ENCODE assay signal across 11 cellular contexts in the genomic region with DNA sequence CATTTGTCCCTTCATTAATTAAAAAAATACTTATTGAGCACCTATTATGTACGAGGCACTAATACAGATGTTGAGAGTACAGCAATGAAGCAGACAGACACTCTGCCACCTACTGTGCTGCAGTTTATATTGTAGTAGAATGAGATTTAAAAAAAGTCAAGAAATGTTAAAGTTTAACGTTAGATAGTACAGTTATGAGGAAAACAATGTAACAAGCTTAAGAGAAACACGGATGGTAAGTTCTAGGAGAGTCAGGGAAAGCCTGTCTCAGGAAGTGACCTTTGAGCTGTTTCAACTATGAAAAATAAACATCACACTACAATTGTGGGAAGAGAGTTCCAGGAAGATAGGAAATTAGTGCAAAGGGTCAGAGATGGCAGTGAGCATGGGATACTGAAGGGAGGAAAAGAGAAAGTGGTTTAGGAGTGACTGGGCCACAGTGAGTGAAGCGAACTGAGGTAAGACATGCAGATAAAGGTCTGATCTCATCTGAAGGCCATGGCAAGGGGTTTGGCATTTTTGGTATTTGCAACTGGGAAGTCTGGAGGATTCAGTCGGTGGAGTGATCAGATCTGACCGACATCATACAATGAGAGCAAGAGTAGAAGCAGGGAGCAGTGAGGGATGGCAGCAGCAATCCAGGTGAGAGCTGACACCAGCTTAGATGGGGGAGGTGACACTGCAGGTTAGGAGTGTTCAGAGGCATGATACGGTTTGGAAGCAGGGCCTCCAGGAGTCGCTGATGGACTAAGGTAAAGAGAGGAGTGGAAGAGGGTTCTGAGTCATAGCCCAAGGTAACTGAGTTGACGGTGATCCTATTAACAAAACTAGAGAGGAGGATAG. TPM values are rescaled to one million over a fixed set of nuclear protein-coding genes. Genes with fewer than 3 reads are reported as not detected.
DNase-seq lines count a peak whose midpoint lies in the region; ATAC-seq and TF ChIP-seq lines count a peak whose summit lies in the region.
"Had no signal": no experiment of that assay in that cellular context is flagged by ENCODE, and none has a peak within 500 bp of the region (broad histone marks: within the 10 kb centered on the region; RNA-seq: fewer than 3 reads in every experiment).

No MANE protein-coding gene starts in this region.

- TF ChIP-seq POLR2A in body of pancreas (IDR thresholded peaks at IDR 0.05): no peak

- H3K4me3 ChIP-seq in body of pancreas (no peak overlapping the region), smooth muscle cell (no peak overlapping the region)

- ATAC-seq in body of pancreas: peak; percentile 69
- no peak for ATAC-seq in GM18909 (IDR thresholded peaks at IDR 0.05; ENCODE audit: poor library complexity, unreplicated experiment)
- ATAC-seq: effector memory CD8-positive, alpha-beta T cell had no signal

- no peak overlapping the region for H3K9ac ChIP-seq in smooth muscle cell (ENCODE audit: low read depth)

- H3K27ac ChIP-seq in body of pancreas (peak overlapping the region; percentile 40 to 79 (median 61)), smooth muscle cell (ENCODE audit: low read depth) (peak overlapping the region; percentile 56)

- H3K36me3 ChIP-seq in body of pancreas (replicated peaks in 1 of 2; ENCODE audit: insufficient read depth in 1 of 2, low read depth in 2 of 2) (no peaks in the 10 kb centered on the region), smooth muscle cell (ENCODE audit: low read depth) (no peaks in the 10 kb centered on the region)

- TF ChIP-seq CTCF in body of pancreas (IDR thresholded peaks at IDR 0.05) (no peak), smooth muscle cell (IDR thresholded peaks at IDR 0.05; ENCODE audit: borderline replicate concordance, insufficient read depth, poor library complexity, severe bottlenecking) (peak; percentile 3)

- H3K27me3 ChIP-seq in body of pancreas (no peaks in the 10 kb centered on the region), smooth muscle cell (ENCODE audit: low read depth) (no peaks in the 10 kb centered on the region)

- peaks cover 31% of the 10 kb centered on the region for H3K4me1 ChIP-seq in body of pancreas
- peaks cover 12% of the 10 kb centered on the region for H3K4me1 ChIP-seq in smooth muscle cell (ENCODE audit: low read depth)

- DNase-seq in HT1080 (ENCODE audit: low read depth): peak; percentile 30
- DNase-seq in body of pancreas: peak in 2 of 4 donors; percentile 10 to 25
- DNase-seq in iPS DF 4.7 (ENCODE audit: extremely low read depth, low spot score): peak; percentile 25
- DNase-seq in smooth muscle cell (lab: John Stamatoyannopoulos, UW; ENCODE audit: unreplicated experiment): no peak
- DNase-seq in stimulated activated CD4-positive, alpha-beta T cell treated with anti-CD3 and anti-CD28 coated beads, Interleukin-4, amount 100 ng/mL, for 24 hours: no peak
- no peak for DNase-seq in NCI-H2171 treated with DMSO at 0.1 percent for 48 hours (lab: John Stamatoyannopoulos, UW)
- DNase-seq in ureter (ENCODE audit: low spot score): no peak
- DNase-seq: activated CD8-positive, alpha-beta memory T cell treated with anti-CD3 and anti-CD28 coated beads, Interleukin-2, amount 50 U/mL, for 48 hours; effector memory CD8-positive, alpha-beta T cell; NCI-H1092 treated with DMSO at 0.1 percent for 48 hours had no signal

- intact Hi-C loops in body of pancreas (cut with DNase I): no loop called here

- H3K79me2 ChIP-seq in smooth muscle cell (ENCODE audit: low read depth): no peaks in the 10 kb centered on the region

- peaks cover 11% of the 10 kb centered on the region for H3F3A ChIP-seq in smooth muscle cell (ENCODE audit: low read depth)

- no peaks in the 10 kb centered on the region for H3K9me3 ChIP-seq in body of pancreas
- no peaks in the 10 kb centered on the region for H3K9me3 ChIP-seq in smooth muscle cell (replicated peaks; ENCODE audit: low read depth)

- no peaks in the 10 kb centered on the region for H4K20me1 ChIP-seq in smooth muscle cell (ENCODE audit: low read depth)

- WGBS in body of pancreas, 2 donors: 32 to 39% methylated on average over 9 of the region's 9 CpGs
- 64% methylated on average over 9 of the region's 9 CpGs for WGBS in smooth muscle cell (ENCODE audit: low lambda C conversion rate)

- H3K4me2 ChIP-seq in smooth muscle cell: no peak overlapping the region

- peak overlapping the region; percentile 26 for H2AFZ ChIP-seq in smooth muscle cell (ENCODE audit: low read depth)

RNA-seq across cellular contexts. Expression of a gene that starts 28.5 kb away (rescaled TPM):
- 2.6 and 2.7 TPM in 2 replicates for total RNA-seq in HT1080 (2014; rRNA removed; shearing (Covaris generic))
- 2.9 and 4.7 TPM in 2 replicates for polyA plus RNA-seq in HT1080 (2015; cell fraction: cytosol; rRNA removed)
- 7.9 and 8.0 TPM in 2 replicates for polyA plus RNA-seq in HT1080 (2015; cell fraction: nucleus; rRNA removed)
- total RNA-seq in body of pancreas (10 to 100 TPM; 19.4 to 28.5 TPM), smooth muscle cell (4.8 and 7.6 TPM in 2 replicates), ureter (26.6 TPM)
- polyA plus RNA-seq in smooth muscle cell: 2.4 and 3.8 TPM in 2 replicates

Comparison
In these comparisons a context has a peak if more than half of its experiments do, and no peak if none do; other contexts are left out.
1. DNase-seq: peak in HT1080 (single experiment) and iPS DF 4.7 (single experiment); none in smooth muscle cell (single experiment), stimulated activated CD4-positive, alpha-beta T cell treated with anti-CD3 and anti-CD28 coated beads, Interleukin-4, amount 100 ng/mL, for 24 hours (single experiment), NCI-H2171 treated with DMSO at 0.1 percent for 48 hours (single experiment) and ureter (single experiment).